Comparison of ENCODE assay signal across 8 cellular contexts in genomic region chr17:50904522-50905459, GRCh38. TPM values are rescaled to one million over a fixed set of nuclear protein-coding genes. Genes with fewer than 3 reads are reported as not detected.
A peak's percentile ranks its signal among the peaks of the same experiment; 100 is the strongest.
DNase-seq lines count a peak whose midpoint lies in the region; ATAC-seq and TF ChIP-seq lines count a peak whose summit lies in the region.

No MANE protein-coding gene starts in this region.

- ATAC-seq in GM21423 (IDR thresholded peaks at IDR 0.05; ENCODE audit: unreplicated experiment) (no peak), HG02884 (IDR thresholded peaks at IDR 0.05; ENCODE audit: unreplicated experiment) (no peak), GM21526 (IDR thresholded peaks at IDR 0.05; ENCODE audit: low FRiP score, unreplicated experiment) (no peak)

- H3K27me3 ChIP-seq in dorsolateral prefrontal cortex = no peaks in the 10 kb centered on the region

- peak; percentile 58 for DNase-seq in Daoy (ENCODE audit: low read depth)
- peak; percentile 28 for DNase-seq in NCI-H82 treated with DMSO at 0.1 percent for 48 hours (lab: John Stamatoyannopoulos, UW; ENCODE audit: unreplicated experiment)
- peak in 7 of 10 donors; percentile 41 to 71 (median 58) for DNase-seq in dorsolateral prefrontal cortex
- peak; percentile 81 for DNase-seq in midbrain (lab: John Stamatoyannopoulos, UW)
- DNase-seq in GM20000 (ENCODE audit: low spot score) = no peak

- peak overlapping the region in 53 of 59 donors; percentile 2 to 91 (median 69) for H3K27ac ChIP-seq in dorsolateral prefrontal cortex

- TF ChIP-seq CTCF in dorsolateral prefrontal cortex (IDR thresholded peaks at IDR 0.05 in 54 of 56, conservative IDR thresholded peaks at IDR 0.05 in 2 of 56; ENCODE audit: low read depth in 1 of 56, partially characterized antibody in 56 of 56) (peak in 1 of 56 donors; percentile 15), GM20000 (IDR thresholded peaks at IDR 0.05; ENCODE audit: extremely low read depth, missing control alignments) (no peak)

- intact Hi-C loops in dorsolateral prefrontal cortex (cut with DNase I) = no loop called here

- H3K4me3 ChIP-seq in dorsolateral prefrontal cortex = no peak overlapping the region

RNA-seq across cellular contexts. Expression of gene TOB1, which starts 38.6 kb away (rescaled TPM):
- total RNA-seq in Daoy (2014; rRNA removed; shearing (Covaris generic)) = 1.3 and 3.3 TPM in 2 replicates
- 10 to 100 TPM; 41.0 to 97.0 (median 58.6) TPM for total RNA-seq in dorsolateral prefrontal cortex
